9 cellular contexts compared by ENCODE assay signal in the genomic region with DNA sequence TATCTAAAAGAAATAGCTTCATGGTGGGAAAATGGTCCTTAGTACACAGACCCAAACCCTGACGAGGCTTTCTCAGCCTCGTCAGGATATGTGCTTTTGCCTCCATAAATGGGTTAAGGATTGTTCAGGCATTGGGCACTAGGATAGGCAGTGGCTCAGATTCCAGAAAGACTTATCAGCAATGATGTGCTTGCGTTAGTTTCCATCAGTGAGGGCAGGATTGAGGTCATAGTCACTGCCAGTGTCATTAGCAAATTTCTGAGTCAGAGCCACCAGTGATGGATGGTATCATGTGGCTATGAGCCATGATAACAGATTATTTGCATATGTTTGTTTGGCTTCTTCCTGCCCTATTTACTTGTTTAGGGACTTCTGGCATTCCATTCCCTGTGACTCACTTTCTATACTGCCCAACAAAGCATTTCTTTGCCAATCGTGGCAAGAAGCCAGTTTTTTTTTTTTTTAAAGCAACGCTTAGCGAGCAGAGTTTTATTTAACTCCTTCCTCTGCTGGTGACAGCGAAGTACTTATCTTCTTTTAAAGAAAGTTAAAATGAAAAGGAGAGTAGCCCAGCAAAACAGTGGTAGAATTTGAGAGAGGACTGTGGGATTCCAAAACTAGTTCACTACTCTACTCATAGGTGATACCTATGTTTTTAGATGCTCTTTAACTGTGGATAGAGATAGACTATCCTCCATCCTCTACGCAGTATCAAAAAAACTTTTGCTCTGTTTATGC. TPM values are rescaled to one million over a fixed set of nuclear protein-coding genes. Genes with fewer than 3 reads are reported as not detected.
DNase-seq lines count a peak whose midpoint lies in the region; ATAC-seq and TF ChIP-seq lines count a peak whose summit lies in the region.
"Had no signal": no experiment of that assay in that cellular context is flagged by ENCODE, and none has a peak within 500 bp of the region (broad histone marks: within the 10 kb centered on the region; RNA-seq: fewer than 3 reads in every experiment).

No MANE protein-coding gene starts in this region.

- H3K27ac ChIP-seq in BLaER1 = no peak overlapping the region
- peak overlapping the region; percentile 81 to 89 for H3K27ac ChIP-seq in SK-N-SH (ENCODE audit: low read depth in 2 of 2, low read length in 1 of 2)

- intact Hi-C loops in Right ventricle myocardium superior (cut with DNase I) = no loop called here

- CTCF ChIA-PET in SK-N-SH (lab: Yijun Ruan, JAX) = interaction anchor here (0.6 to 6.9 kb wide), 9 partner anchors 23 to 374 kb away, joined by 3 to 79 read pairs (median 3); no protein-coding TSS in a partner anchor

- H3K4me2 ChIP-seq in BLaER1 (peak overlapping the region; percentile 17; the same call in 1 of the 2 replicates), SK-N-SH (peak overlapping the region; percentile 64)

- H3K36me3 ChIP-seq in BLaER1 (no peaks in the 10 kb centered on the region), SK-N-SH (replicated peaks in 1 of 2; ENCODE audit: control insufficient read depth in 1 of 2, insufficient read depth in 2 of 2, low read length in 1 of 2) (no peaks in the 10 kb centered on the region)

- ATAC-seq in HG03060 (IDR thresholded peaks at IDR 0.05; ENCODE audit: low read depth, unreplicated experiment) (peak; percentile 61), Right ventricle myocardium superior (ENCODE audit: poor library complexity) (peak; percentile 84), GM19397 (IDR thresholded peaks at IDR 0.05; ENCODE audit: unreplicated experiment) (no peak), HG03521 (IDR thresholded peaks at IDR 0.05; ENCODE audit: unreplicated experiment) (no peak)

- WGBS in SK-N-SH (ENCODE audit: low lambda C conversion rate) = 4% methylated on average over 8 of the region's 8 CpGs

- H3K27me3 ChIP-seq in BLaER1 (no peaks in the 10 kb centered on the region), SK-N-SH (ENCODE audit: insufficient read depth) (no peaks in the 10 kb centered on the region)

- H3K4me3 ChIP-seq in BLaER1 (no peak overlapping the region), SK-N-SH (ENCODE audit: low read depth in 2 of 2, low read length in 1 of 2) (peak overlapping the region; percentile 22 to 27; a peak in 3 of 4 replicates)

- H4K20me1 ChIP-seq in BLaER1 (no peaks in the 10 kb centered on the region), SK-N-SH (ENCODE audit: insufficient read depth) (no peaks in the 10 kb centered on the region)

- no peaks in the 10 kb centered on the region for H3K79me2 ChIP-seq in SK-N-SH (ENCODE audit: insufficient read depth)

- H3K9me2 ChIP-seq in SK-N-SH = no peaks in the 10 kb centered on the region

- POLR2A ChIA-PET in SK-N-SH (lab: Yijun Ruan, JAX) = no interaction called here

- TF ChIP-seq CTCF in SK-N-SH (IDR thresholded peaks at IDR 0.05) = peak; percentile 22; the same call in 1 of the 2 replicates

- H3K9ac ChIP-seq in BLaER1 (no peak overlapping the region), SK-N-SH (peak overlapping the region; percentile 45)

- TF ChIP-seq RAD21 in SK-N-SH (IDR thresholded peaks at IDR 0.05; ENCODE audit: low read length) = no peak

- H3K4me1 ChIP-seq in BLaER1 (peaks cover 10% of the 10 kb centered on the region; the same call in 1 of the 2 replicates), SK-N-SH (ENCODE audit: control insufficient read depth in 1 of 2, insufficient read depth in 2 of 2, low read depth in 1 of 2, low read length in 1 of 2) (peaks cover 11 to 27% of the 10 kb centered on the region in 2 experiments; a peak in 3 of 4 replicates)

- peak; percentile 27 to 95; a peak in 3 of 4 replicates for TF ChIP-seq EP300 in SK-N-SH (IDR thresholded peaks at IDR 0.05; ENCODE audit: borderline replicate concordance in 1 of 2, low read depth in 1 of 2, low read length in 1 of 2)

- peaks cover 15% of the 10 kb centered on the region for H3F3A ChIP-seq in SK-N-SH (replicated peaks; ENCODE audit: insufficient read depth)

- no peaks in the 10 kb centered on the region for H3K9me3 ChIP-seq in BLaER1
- no peaks in the 10 kb centered on the region for H3K9me3 ChIP-seq in SK-N-SH

- DNase-seq in SK-N-SH (peak; percentile 54), Right ventricle myocardium superior (no peak), retina (peak; percentile 16), NCI-H748 treated with DMSO at 0.1 percent for 48 hours (lab: John Stamatoyannopoulos, UW) (no peak)

- H2AFZ ChIP-seq in SK-N-SH (ENCODE audit: low read depth) = peak overlapping the region; percentile 67; the same call in 1 of the 2 replicates

TF ChIP-seq in SK-N-SH, 30 proteins besides CTCF, POLR2A, EP300 and RAD21 (continues in another document):
- TF ChIP-seq JUND (IDR thresholded peaks at IDR 0.05) = peak; percentile 96
- no peak for TF ChIP-seq RFX5 (IDR thresholded peaks at IDR 0.05; ENCODE audit: low read length)
- TF ChIP-seq FOSL2 (IDR thresholded peaks at IDR 0.05; ENCODE audit: borderline replicate concordance, low read depth) = peak; percentile 98
- no peak for TF ChIP-seq ELF1 (IDR thresholded peaks at IDR 0.05)
- peak; percentile 91 for TF ChIP-seq TCF12 (IDR thresholded peaks at IDR 0.05)
- TF ChIP-seq NFIC (IDR thresholded peaks at IDR 0.05; ENCODE audit: borderline replicate concordance) = peak; percentile 97
- TF ChIP-seq GABPA (IDR thresholded peaks at IDR 0.05; ENCODE audit: low read depth) = no peak
- TF ChIP-seq MXI1 (IDR thresholded peaks at IDR 0.05; ENCODE audit: low read depth, low read length) = no peak
- TF ChIP-seq NRF1 (IDR thresholded peaks at IDR 0.05; ENCODE audit: low read depth, low read length) = no peak
- TF ChIP-seq RXRA (IDR thresholded peaks at IDR 0.05; ENCODE audit: borderline replicate concordance, low read depth) = peak; percentile 95
- TF ChIP-seq SMC3 (IDR thresholded peaks at IDR 0.05; ENCODE audit: low read depth, low read length) = no peak; the same call in 1 of the 2 replicates
- TF ChIP-seq GATA2 (CRISPR knock-in tag; IDR thresholded peaks at IDR 0.05) = no peak
- TF ChIP-seq, protein P1, sequence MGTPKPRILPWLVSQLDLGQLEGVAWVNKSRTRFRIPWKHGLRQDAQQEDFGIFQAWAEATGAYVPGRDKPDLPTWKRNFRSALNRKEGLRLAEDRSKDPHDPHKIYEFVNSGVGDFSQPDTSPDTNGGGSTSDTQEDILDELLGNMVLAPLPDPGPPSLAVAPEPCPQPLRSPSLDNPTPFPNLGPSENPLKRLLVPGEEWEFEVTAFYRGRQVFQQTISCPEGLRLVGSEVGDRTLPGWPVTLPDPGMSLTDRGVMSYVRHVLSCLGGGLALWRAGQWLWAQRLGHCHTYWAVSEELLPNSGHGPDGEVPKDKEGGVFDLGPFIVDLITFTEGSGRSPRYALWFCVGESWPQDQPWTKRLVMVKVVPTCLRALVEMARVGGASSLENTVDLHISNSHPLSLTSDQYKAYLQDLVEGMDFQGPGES (IDR thresholded peaks at IDR 0.05; ENCODE audit: low read depth, low read length) = no peak
- no peak for TF ChIP-seq FOXJ3 (CRISPR knock-in tag; IDR thresholded peaks at IDR 0.05)
- TF ChIP-seq, protein P2, sequence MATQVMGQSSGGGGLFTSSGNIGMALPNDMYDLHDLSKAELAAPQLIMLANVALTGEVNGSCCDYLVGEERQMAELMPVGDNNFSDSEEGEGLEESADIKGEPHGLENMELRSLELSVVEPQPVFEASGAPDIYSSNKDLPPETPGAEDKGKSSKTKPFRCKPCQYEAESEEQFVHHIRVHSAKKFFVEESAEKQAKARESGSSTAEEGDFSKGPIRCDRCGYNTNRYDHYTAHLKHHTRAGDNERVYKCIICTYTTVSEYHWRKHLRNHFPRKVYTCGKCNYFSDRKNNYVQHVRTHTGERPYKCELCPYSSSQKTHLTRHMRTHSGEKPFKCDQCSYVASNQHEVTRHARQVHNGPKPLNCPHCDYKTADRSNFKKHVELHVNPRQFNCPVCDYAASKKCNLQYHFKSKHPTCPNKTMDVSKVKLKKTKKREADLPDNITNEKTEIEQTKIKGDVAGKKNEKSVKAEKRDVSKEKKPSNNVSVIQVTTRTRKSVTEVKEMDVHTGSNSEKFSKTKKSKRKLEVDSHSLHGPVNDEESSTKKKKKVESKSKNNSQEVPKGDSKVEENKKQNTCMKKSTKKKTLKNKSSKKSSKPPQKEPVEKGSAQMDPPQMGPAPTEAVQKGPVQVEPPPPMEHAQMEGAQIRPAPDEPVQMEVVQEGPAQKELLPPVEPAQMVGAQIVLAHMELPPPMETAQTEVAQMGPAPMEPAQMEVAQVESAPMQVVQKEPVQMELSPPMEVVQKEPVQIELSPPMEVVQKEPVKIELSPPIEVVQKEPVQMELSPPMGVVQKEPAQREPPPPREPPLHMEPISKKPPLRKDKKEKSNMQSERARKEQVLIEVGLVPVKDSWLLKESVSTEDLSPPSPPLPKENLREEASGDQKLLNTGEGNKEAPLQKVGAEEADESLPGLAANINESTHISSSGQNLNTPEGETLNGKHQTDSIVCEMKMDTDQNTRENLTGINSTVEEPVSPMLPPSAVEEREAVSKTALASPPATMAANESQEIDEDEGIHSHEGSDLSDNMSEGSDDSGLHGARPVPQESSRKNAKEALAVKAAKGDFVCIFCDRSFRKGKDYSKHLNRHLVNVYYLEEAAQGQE (IDR thresholded peaks at IDR 0.05; ENCODE audit: low read depth, low read length) = no peak
- TF ChIP-seq FOXM1 (IDR thresholded peaks at IDR 0.05; ENCODE audit: low read depth) = peak; percentile 79
- TF ChIP-seq EZH2phosphoT487 (IDR thresholded peaks at IDR 0.05; ENCODE audit: borderline replicate concordance, low read depth) = no peak
- TF ChIP-seq RCOR1 (IDR thresholded peaks at IDR 0.05; ENCODE audit: low read length) = no peak; the same call in 1 of the 2 replicates
- TF ChIP-seq, protein P3, sequence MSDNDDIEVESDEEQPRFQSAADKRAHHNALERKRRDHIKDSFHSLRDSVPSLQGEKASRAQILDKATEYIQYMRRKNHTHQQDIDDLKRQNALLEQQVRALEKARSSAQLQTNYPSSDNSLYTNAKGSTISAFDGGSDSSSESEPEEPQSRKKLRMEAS (IDR thresholded peaks at IDR 0.05; ENCODE audit: low read depth) = peak; percentile 75
- no peak for TF ChIP-seq YY1 (IDR thresholded peaks at IDR 0.05; ENCODE audit: low read depth)
- TF ChIP-seq TAF1 (IDR thresholded peaks at IDR 0.05; ENCODE audit: borderline replicate concordance, low read depth, low read length) = no peak; the same call in 1 of the 2 replicates
- TF ChIP-seq TEAD4 (IDR thresholded peaks at IDR 0.05; ENCODE audit: borderline replicate concordance, insufficient read depth) = peak; percentile 92
- TF ChIP-seq, protein P4, sequence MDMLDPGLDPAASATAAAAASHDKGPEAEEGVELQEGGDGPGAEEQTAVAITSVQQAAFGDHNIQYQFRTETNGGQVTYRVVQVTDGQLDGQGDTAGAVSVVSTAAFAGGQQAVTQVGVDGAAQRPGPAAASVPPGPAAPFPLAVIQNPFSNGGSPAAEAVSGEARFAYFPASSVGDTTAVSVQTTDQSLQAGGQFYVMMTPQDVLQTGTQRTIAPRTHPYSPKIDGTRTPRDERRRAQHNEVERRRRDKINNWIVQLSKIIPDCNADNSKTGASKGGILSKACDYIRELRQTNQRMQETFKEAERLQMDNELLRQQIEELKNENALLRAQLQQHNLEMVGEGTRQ (IDR thresholded peaks at IDR 0.05; ENCODE audit: borderline replicate concordance, low read depth, low read length) = no peak

RNA-seq across cellular contexts. Expression of a gene that starts 44.4 kb away (rescaled TPM):
- 0.43 and 0.73 TPM in 2 replicates for polyA plus RNA-seq in SK-N-SH (2012; rRNA removed)
- polyA plus RNA-seq in SK-N-SH (2012; cell fraction: cytosol; rRNA removed) = 0.48 and 0.50 TPM in 2 replicates
- polyA plus RNA-seq in SK-N-SH (2012; cell fraction: nucleus; rRNA removed) = 0.87 and 0.90 TPM in 2 replicates
- 92.0 TPM for total RNA-seq in Right ventricle myocardium superior
- polyA plus RNA-seq: neural cell had no signal

Comparison
In these comparisons a context has a peak if more than half of its experiments do, and no peak if none do; other contexts are left out.
1. ATAC-seq: peak in HG03060 (single experiment) and Right ventricle myocardium superior (single experiment); none in GM19397 (single experiment) and HG03521 (single experiment).
2. DNase-seq: peak in SK-N-SH (single experiment) and retina (single experiment); none in Right ventricle myocardium superior (single experiment) and NCI-H748 treated with DMSO at 0.1 percent for 48 hours (single experiment).